ENCODE assay signal across 1 cellular context in the genomic region with DNA sequence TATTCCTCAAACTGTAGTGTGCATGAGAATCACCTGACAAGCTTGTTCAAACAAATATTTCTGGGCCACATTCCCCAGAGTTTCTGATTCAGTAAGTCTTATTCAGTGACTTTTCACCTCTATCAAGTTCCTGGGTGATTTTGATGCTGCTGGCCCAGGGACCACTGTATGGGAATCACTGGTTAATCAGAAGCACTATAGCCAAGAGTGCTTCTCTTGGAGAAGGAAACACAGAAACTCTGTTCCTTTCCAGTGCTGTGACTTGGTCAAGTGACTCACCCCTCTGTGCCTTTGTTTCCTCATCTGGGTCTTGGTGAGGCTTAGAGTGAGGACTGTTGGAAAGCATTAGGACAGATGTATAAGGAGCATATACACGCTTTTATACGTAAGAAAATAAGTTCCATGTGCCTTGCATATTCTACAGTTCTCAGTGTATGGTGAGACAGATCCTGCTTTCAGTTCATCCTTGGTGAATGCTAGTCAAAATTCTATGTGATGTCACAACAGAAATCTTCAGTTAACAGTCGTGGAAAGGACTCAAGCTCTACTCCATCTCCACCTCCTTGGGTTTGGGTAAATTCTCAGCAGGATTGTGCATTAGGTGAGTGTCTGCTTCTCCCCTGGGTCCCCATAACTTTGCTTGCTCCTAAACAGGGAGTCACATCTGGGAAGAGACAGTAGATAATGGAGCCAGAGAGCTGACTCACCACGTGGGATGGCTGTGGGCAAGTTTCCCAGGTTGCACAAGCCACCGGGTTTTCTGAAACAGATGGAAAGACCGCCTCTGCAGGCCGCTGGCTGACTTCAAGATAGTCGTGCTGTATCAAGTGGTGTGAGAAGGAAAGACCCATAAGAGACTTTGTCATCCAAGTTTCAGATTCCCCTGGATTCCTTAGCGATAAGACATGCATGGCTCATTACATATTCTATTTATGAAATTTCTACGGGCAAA.
TF ChIP-seq lines count a peak whose summit lies in the region.

No MANE protein-coding gene starts in this region.

TF ChIP-seq in GM23338, 12 proteins besides CTCF, POLR2A, EP300 and RAD21 (continued from another document):
- TF ChIP-seq, protein P1, sequence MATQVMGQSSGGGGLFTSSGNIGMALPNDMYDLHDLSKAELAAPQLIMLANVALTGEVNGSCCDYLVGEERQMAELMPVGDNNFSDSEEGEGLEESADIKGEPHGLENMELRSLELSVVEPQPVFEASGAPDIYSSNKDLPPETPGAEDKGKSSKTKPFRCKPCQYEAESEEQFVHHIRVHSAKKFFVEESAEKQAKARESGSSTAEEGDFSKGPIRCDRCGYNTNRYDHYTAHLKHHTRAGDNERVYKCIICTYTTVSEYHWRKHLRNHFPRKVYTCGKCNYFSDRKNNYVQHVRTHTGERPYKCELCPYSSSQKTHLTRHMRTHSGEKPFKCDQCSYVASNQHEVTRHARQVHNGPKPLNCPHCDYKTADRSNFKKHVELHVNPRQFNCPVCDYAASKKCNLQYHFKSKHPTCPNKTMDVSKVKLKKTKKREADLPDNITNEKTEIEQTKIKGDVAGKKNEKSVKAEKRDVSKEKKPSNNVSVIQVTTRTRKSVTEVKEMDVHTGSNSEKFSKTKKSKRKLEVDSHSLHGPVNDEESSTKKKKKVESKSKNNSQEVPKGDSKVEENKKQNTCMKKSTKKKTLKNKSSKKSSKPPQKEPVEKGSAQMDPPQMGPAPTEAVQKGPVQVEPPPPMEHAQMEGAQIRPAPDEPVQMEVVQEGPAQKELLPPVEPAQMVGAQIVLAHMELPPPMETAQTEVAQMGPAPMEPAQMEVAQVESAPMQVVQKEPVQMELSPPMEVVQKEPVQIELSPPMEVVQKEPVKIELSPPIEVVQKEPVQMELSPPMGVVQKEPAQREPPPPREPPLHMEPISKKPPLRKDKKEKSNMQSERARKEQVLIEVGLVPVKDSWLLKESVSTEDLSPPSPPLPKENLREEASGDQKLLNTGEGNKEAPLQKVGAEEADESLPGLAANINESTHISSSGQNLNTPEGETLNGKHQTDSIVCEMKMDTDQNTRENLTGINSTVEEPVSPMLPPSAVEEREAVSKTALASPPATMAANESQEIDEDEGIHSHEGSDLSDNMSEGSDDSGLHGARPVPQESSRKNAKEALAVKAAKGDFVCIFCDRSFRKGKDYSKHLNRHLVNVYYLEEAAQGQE (IDR thresholded peaks at IDR 0.05; ENCODE audit: unreplicated experiment), result no peak
- TF ChIP-seq EZH2phosphoT487 (IDR thresholded peaks at IDR 0.05; ENCODE audit: unreplicated experiment) (no peak), ZNF331 (CRISPR knock-in tag; IDR thresholded peaks at IDR 0.05; ENCODE audit: low read depth) (no peak), STAT1 (IDR thresholded peaks at IDR 0.05; ENCODE audit: unreplicated experiment) (no peak), NANOG (IDR thresholded peaks at IDR 0.05; ENCODE audit: borderline replicate concordance) (no peak), EZH2 (IDR thresholded peaks at IDR 0.05; ENCODE audit: low read depth, unreplicated experiment) (no peak)
- TF ChIP-seq, protein P2, sequence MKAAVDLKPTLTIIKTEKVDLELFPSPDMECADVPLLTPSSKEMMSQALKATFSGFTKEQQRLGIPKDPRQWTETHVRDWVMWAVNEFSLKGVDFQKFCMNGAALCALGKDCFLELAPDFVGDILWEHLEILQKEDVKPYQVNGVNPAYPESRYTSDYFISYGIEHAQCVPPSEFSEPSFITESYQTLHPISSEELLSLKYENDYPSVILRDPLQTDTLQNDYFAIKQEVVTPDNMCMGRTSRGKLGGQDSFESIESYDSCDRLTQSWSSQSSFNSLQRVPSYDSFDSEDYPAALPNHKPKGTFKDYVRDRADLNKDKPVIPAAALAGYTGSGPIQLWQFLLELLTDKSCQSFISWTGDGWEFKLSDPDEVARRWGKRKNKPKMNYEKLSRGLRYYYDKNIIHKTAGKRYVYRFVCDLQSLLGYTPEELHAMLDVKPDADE (IDR thresholded peaks at IDR 0.05), result no peak
- TF ChIP-seq, protein P3, sequence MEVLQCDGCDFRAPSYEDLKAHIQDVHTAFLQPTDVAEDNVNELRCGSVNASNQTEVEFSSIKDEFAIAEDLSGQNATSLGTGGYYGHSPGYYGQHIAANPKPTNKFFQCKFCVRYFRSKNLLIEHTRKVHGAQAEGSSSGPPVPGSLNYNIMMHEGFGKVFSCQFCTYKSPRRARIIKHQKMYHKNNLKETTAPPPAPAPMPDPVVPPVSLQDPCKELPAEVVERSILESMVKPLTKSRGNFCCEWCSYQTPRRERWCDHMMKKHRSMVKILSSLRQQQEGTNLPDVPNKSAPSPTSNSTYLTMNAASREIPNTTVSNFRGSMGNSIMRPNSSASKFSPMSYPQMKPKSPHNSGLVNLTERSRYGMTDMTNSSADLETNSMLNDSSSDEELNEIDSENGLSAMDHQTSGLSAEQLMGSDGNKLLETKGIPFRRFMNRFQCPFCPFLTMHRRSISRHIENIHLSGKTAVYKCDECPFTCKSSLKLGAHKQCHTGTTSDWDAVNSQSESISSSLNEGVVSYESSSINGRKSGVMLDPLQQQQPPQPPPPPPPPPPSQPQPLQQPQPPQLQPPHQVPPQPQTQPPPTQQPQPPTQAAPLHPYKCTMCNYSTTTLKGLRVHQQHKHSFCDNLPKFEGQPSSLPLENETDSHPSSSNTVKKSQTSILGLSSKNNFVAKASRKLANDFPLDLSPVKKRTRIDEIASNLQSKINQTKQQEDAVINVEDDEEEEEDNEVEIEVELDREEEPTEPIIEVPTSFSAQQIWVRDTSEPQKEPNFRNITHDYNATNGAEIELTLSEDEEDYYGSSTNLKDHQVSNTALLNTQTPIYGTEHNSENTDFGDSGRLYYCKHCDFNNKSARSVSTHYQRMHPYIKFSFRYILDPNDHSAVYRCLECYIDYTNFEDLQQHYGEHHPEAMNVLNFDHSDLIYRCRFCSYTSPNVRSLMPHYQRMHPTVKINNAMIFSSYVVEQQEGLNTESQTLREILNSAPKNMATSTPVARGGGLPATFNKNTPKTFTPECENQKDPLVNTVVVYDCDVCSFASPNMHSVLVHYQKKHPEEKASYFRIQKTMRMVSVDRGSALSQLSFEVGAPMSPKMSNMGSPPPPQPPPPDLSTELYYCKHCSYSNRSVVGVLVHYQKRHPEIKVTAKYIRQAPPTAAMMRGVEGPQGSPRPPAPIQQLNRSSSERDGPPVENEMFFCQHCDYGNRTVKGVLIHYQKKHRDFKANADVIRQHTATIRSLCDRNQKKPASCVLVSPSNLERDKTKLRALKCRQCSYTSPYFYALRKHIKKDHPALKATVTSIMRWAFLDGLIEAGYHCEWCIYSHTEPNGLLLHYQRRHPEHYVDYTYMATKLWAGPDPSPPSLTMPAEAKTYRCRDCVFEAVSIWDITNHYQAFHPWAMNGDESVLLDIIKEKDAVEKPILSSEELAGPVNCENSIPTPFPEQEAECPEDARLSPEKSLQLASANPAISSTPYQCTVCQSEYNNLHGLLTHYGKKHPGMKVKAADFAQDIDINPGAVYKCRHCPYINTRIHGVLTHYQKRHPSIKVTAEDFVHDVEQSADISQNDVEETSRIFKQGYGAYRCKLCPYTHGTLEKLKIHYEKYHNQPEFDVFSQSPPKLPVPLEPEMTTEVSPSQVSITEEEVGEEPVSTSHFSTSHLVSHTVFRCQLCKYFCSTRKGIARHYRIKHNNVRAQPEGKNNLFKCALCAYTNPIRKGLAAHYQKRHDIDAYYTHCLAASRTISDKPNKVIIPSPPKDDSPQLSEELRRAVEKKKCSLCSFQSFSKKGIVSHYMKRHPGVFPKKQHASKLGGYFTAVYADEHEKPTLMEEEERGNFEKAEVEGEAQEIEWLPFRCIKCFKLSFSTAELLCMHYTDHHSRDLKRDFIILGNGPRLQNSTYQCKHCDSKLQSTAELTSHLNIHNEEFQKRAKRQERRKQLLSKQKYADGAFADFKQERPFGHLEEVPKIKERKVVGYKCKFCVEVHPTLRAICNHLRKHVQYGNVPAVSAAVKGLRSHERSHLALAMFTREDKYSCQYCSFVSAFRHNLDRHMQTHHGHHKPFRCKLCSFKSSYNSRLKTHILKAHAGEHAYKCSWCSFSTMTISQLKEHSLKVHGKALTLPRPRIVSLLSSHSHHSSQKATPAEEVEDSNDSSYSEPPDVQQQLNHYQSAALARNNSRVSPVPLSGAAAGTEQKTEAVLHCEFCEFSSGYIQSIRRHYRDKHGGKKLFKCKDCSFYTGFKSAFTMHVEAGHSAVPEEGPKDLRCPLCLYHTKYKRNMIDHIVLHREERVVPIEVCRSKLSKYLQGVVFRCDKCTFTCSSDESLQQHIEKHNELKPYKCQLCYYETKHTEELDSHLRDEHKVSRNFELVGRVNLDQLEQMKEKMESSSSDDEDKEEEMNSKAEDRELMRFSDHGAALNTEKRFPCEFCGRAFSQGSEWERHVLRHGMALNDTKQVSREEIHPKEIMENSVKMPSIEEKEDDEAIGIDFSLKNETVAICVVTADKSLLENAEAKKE (CRISPR knock-in tag; IDR thresholded peaks at IDR 0.05), result no peak
